Comparison of ENCODE assay signal across 26 cellular contexts in genomic region chrX:21656587-21657317, GRCh38. TPM values are rescaled to one million over a fixed set of nuclear protein-coding genes. Genes with fewer than 3 reads are reported as not detected.
DNase-seq lines count a peak whose midpoint lies in the region; ATAC-seq, FAIRE-seq and TF ChIP-seq lines count a peak whose summit lies in the region.
"Had no signal": no experiment of that assay in that cellular context is flagged by ENCODE, and none has a peak within 500 bp of the region (broad histone marks: within the 10 kb centered on the region; RNA-seq: fewer than 3 reads in every experiment).

No MANE protein-coding gene starts in this region.

- H3K27me3 Mint-ChIP-seq in GM23338 (ENCODE audit: insufficient read depth, low read depth, poor library complexity): peaks cover 3% of the 10 kb centered on the region
- H3K27me3 Mint-ChIP-seq: activated CD4-positive, alpha-beta memory T cell treated with anti-CD3 and anti-CD28 coated beads for 36 hours; CD4-positive, alpha-beta T cell had no signal

- H3K4me1 ChIP-seq in GM23338 (ENCODE audit: insufficient read depth) (no peaks in the 10 kb centered on the region), ascending aorta (no peaks in the 10 kb centered on the region), gastrocnemius medialis (peaks cover 0 to 17% of the 10 kb centered on the region in 2 donors)
- H3K4me1 ChIP-seq in effector memory CD4-positive, alpha-beta T cell (ENCODE audit: control insufficient read depth, insufficient read depth, low read length, poor library complexity, severe bottlenecking): no peaks in the 10 kb centered on the region
- H3K4me1 ChIP-seq: HAP-1, left lung had no signal

- peaks cover 3% of the 10 kb centered on the region; the same call in 1 of the 3 replicates for H3K9me3 Mint-ChIP-seq in GM23338
- H3K9me3 Mint-ChIP-seq: activated CD4-positive, alpha-beta memory T cell treated with anti-CD3 and anti-CD28 coated beads for 36 hours; CD4-positive, alpha-beta T cell; natural killer cell treated with Interleukin-12 subunit alpha and Interleukin-12 subunit beta and Interleukin-15 and Interleukin-18, amount 100 ng/mL, for 72 hours had no signal

- peak; percentile 7 for DNase-seq in GM23338 (ENCODE audit: low spot score)
- DNase-seq in ascending aorta (ENCODE audit: low spot score in 2 of 2): no peak
- no peak for DNase-seq in gastrocnemius medialis
- no peak for DNase-seq in effector memory CD4-positive, alpha-beta T cell
- no peak for DNase-seq in T-helper 1 cell
- DNase-seq in HTR-8/SVneo (ENCODE audit: insufficient read length, low spot score): no peak
- DNase-seq: body of pancreas; effector CD8-positive, alpha-beta T cell; foreskin melanocyte; GDM1; KBM-7; MG63; NCI-H1417; NCI-H510A; PC-3; T-helper 9 cell; trophoblast cell had no signal

- no peaks in the 10 kb centered on the region for H3K79me2 ChIP-seq in GM23338 (replicated peaks; ENCODE audit: insufficient read depth)
- H3K79me2 ChIP-seq: hepatocyte had no signal

- no peaks in the 10 kb centered on the region for H3K9me2 ChIP-seq in GM23338 (ENCODE audit: insufficient read depth)

- H3K9me3 ChIP-seq in ascending aorta (no peaks in the 10 kb centered on the region), gastrocnemius medialis (no peaks in the 10 kb centered on the region)
- H3K9me3 ChIP-seq in effector memory CD4-positive, alpha-beta T cell (ENCODE audit: control insufficient read depth, low read length): no peaks in the 10 kb centered on the region
- H3K9me3 ChIP-seq: body of pancreas, HAP-1, left lung, MG63 had no signal

- H3K4me3 Mint-ChIP-seq in GM23338: no peak overlapping the region
- H3K4me3 Mint-ChIP-seq: natural killer cell treated with Interleukin-12 subunit alpha and Interleukin-12 subunit beta and Interleukin-15 and Interleukin-18, amount 100 ng/mL, for 72 hours had no signal

- no peak for FAIRE-seq in HTR-8/SVneo (lab: Jason Lieb, UNC)

- H3K4me3 ChIP-seq in GM08714 (ENCODE audit: low read length): peak overlapping the region; percentile 8; the same call in 1 of the 2 replicates
- H3K4me3 ChIP-seq in GM23338: no peak overlapping the region
- peak overlapping the region; percentile 23 to 26 for H3K4me3 ChIP-seq in ascending aorta
- peak overlapping the region in 1 of 4 donors; percentile 34 for H3K4me3 ChIP-seq in gastrocnemius medialis
- H3K4me3 ChIP-seq in effector memory CD4-positive, alpha-beta T cell (ENCODE audit: insufficient read depth, low read depth, low read length, poor library complexity, severe bottlenecking): no peak overlapping the region
- H3K4me3 ChIP-seq: body of pancreas, HAP-1, hepatocyte, left lung, MG63 had no signal

- in situ Hi-C loops in gastrocnemius medialis (cut with MboI; ENCODE audit: low sequenced_read_pairs in 4 of 4): no loop called here

- peaks cover 8% of the 10 kb centered on the region; the same call in 1 of the 2 replicates for H3K27me3 ChIP-seq in GM23338 (ENCODE audit: insufficient read depth)
- H3K27me3 ChIP-seq in ascending aorta: no peaks in the 10 kb centered on the region
- H3K27me3 ChIP-seq in gastrocnemius medialis: no peaks in the 10 kb centered on the region
- H3K27me3 ChIP-seq in effector memory CD4-positive, alpha-beta T cell (replicated peaks; ENCODE audit: control insufficient read depth, insufficient read depth, low read length, poor library complexity, severe bottlenecking): no peaks in the 10 kb centered on the region
- H3K27me3 ChIP-seq: body of pancreas, hepatocyte, MG63 had no signal

- no peak overlapping the region for H2AFZ ChIP-seq in GM23338
- H2AFZ ChIP-seq: hepatocyte had no signal

- H3K36me3 ChIP-seq in GM23338 (ENCODE audit: insufficient read depth) (no peaks in the 10 kb centered on the region; the same call in 1 of the 2 replicates), ascending aorta (no peaks in the 10 kb centered on the region), gastrocnemius medialis (no peaks in the 10 kb centered on the region)
- no peaks in the 10 kb centered on the region for H3K36me3 ChIP-seq in effector memory CD4-positive, alpha-beta T cell (ENCODE audit: control insufficient read depth, insufficient read depth, low read length)
- H3K36me3 ChIP-seq: HAP-1, left lung, MG63 had no signal

- no peak overlapping the region for H3K27ac Mint-ChIP-seq in GM23338
- H3K27ac Mint-ChIP-seq: natural killer cell treated with Interleukin-12 subunit alpha and Interleukin-12 subunit beta and Interleukin-15 and Interleukin-18, amount 100 ng/mL, for 72 hours had no signal

- peaks cover 2% of the 10 kb centered on the region; the same call in 1 of the 3 replicates for H3K36me3 Mint-ChIP-seq in GM23338 (ENCODE audit: low read depth)
- H3K36me3 Mint-ChIP-seq: natural killer cell treated with Interleukin-12 subunit alpha and Interleukin-12 subunit beta and Interleukin-15 and Interleukin-18, amount 100 ng/mL, for 72 hours had no signal

- no peak for TF ChIP-seq CTCF in GM23338 (conservative IDR thresholded peaks at IDR 0.05; ENCODE audit: low read depth in 2 of 2)
- TF ChIP-seq CTCF in ascending aorta (IDR thresholded peaks at IDR 0.05): no peak
- no peak for TF ChIP-seq CTCF in gastrocnemius medialis (IDR thresholded peaks at IDR 0.05 in 4 of 5, conservative IDR thresholded peaks at IDR 0.05 in 1 of 5)

- intact Hi-C loops in ascending aorta (cut with DNase I) (no loop called here), gastrocnemius medialis (cut with DNase I; ENCODE audit: low total_unique reads) (loop anchor here (5.0 kb wide), 2 partner anchors 81 to 286 kb away; partner anchors contain the start of gene SMS)

- no peak overlapping the region for H3K4me2 ChIP-seq in GM23338
- H3K4me2 ChIP-seq: hepatocyte had no signal

- H3K27ac ChIP-seq in GM23338 (ENCODE audit: low read depth) (no peak overlapping the region), ascending aorta (no peak overlapping the region), gastrocnemius medialis (peak overlapping the region; percentile 92 to 95 (median 93))
- H3K27ac ChIP-seq in effector memory CD4-positive, alpha-beta T cell (ENCODE audit: insufficient read depth, low read length, poor library complexity, severe bottlenecking): no peak overlapping the region
- H3K27ac ChIP-seq: body of pancreas, hepatocyte, left lung had no signal

- ATAC-seq in GM23338: no peak
- ATAC-seq in gastrocnemius medialis: no peak
- ATAC-seq: body of pancreas; esophagus mucosa; natural killer cell treated with Interleukin-12 subunit alpha and Interleukin-12 subunit beta and Interleukin-15 and Interleukin-18, amount 100 ng/mL, for 72 hours; PC-3 had no signal

- peaks cover 4% of the 10 kb centered on the region; the same call in 2 of the 3 replicates for H3K4me1 Mint-ChIP-seq in GM23338

- no peak for TF ChIP-seq POLR2A in gastrocnemius medialis (IDR thresholded peaks at IDR 0.05)

- no peaks in the 10 kb centered on the region for H4K20me1 ChIP-seq in GM23338 (replicated peaks; ENCODE audit: insufficient read depth)

- no peaks in the 10 kb centered on the region for H3F3A ChIP-seq in GM23338 (replicated peaks; ENCODE audit: low read depth)

TF ChIP-seq in GM23338, 12 proteins besides CTCF, POLR2A, EP300 and RAD21 (continues in another document):
- TF ChIP-seq NANOG (IDR thresholded peaks at IDR 0.05; ENCODE audit: borderline replicate concordance) (no peak), STAT1 (IDR thresholded peaks at IDR 0.05; ENCODE audit: unreplicated experiment) (no peak), ETS1 (IDR thresholded peaks at IDR 0.05) (no peak), EZH2 (IDR thresholded peaks at IDR 0.05; ENCODE audit: low read depth, unreplicated experiment) (no peak)

RNA-seq across cellular contexts. Expression of gene KLHL34, which starts 1.4 kb away (rescaled TPM):
- 1.1 and 1.9 TPM in 2 replicates for total RNA-seq in GM23338 (2014; rRNA removed; shearing (Covaris generic))
- 0.49 and 0.81 TPM in 2 replicates for polyA plus RNA-seq in GM23338 (2016; fragmentation: Nextera tagmentation; extraction: Ambion mirVana)
- total RNA-seq in ascending aorta (not detected), gastrocnemius medialis (1 to 10 TPM; 2.2 to 6.2 (median 3.4) TPM)
- total RNA-seq: body of pancreas; hepatocyte; left lung; natural killer cell treated with Interleukin-12 subunit alpha and Interleukin-12 subunit beta and Interleukin-15 and Interleukin-18, amount 100 ng/mL, for 72 hours; PC-3; renal cortical epithelial cell had no signal
- polyA plus RNA-seq: hepatocyte had no signal

Comparison
In these comparisons a context has a peak if more than half of its experiments do, and no peak if none do; other contexts are left out.
1. H3K4me3 ChIP-seq: peak in GM08714 (single experiment) and ascending aorta (2 of 2); none in GM23338 (single experiment) and effector memory CD4-positive, alpha-beta T cell (single experiment).
2. H3K27ac ChIP-seq: peak in gastrocnemius medialis (4 of 4); none in GM23338 (single experiment), ascending aorta (0 of 2) and effector memory CD4-positive, alpha-beta T cell (single experiment).